In genomic region chr10:72737357-72737756, GRCh38 we compare ENCODE assay signal across 7 cellular contexts. TPM values are rescaled to one million over a fixed set of nuclear protein-coding genes. Genes with fewer than 3 reads are reported as not detected.
DNase-seq lines count a peak whose midpoint lies in the region; ATAC-seq and TF ChIP-seq lines count a peak whose summit lies in the region.
"Not testable (repeated sequence)": the region's sequence is repeated elsewhere in the genome, so short reads cannot be mapped to it uniquely, and the experiment has no call there.

No MANE protein-coding gene starts in this region.

- H2BK5ac ChIP-seq in H9 (ENCODE audit: insufficient read length, low read length): not testable (repeated sequence)

- not testable (repeated sequence) for H2BK120ac ChIP-seq in H9 (ENCODE audit: low read depth, low read length, poor library complexity, severe bottlenecking)

- DNase-seq in H9; Panc1 (ENCODE audit: low read depth, low spot score); chondrocyte (ENCODE audit: low spot score); heart left ventricle; lower lobe of right lung; psoas muscle; thoracic aorta (ENCODE audit: low spot score): not testable (repeated sequence)

- H3K79me1 ChIP-seq in H9 (ENCODE audit: insufficient read depth, low read depth, low read length, poor library complexity, severe bottlenecking): not testable (repeated sequence)

- H2BK20ac ChIP-seq in H9 (ENCODE audit: low read depth, low read length, poor library complexity, severe bottlenecking): not testable (repeated sequence)

- not testable (repeated sequence) for TF ChIP-seq CTCF in H9 (conservative IDR thresholded peaks at IDR 0.05); Panc1 (IDR thresholded peaks at IDR 0.05); chondrocyte (IDR thresholded peaks at IDR 0.05); heart left ventricle (IDR thresholded peaks at IDR 0.05); lower lobe of right lung (IDR thresholded peaks at IDR 0.05); psoas muscle (IDR thresholded peaks at IDR 0.05); thoracic aorta (IDR thresholded peaks at IDR 0.05)

- H3K9me3 Mint-ChIP-seq in H9; chondrocyte (ENCODE audit: low read depth): not testable (repeated sequence)

- not testable (repeated sequence) for H3K27ac ChIP-seq in H9 (ENCODE audit: insufficient read length, low read depth, low read length); Panc1 (ENCODE audit: low read length)
- peak overlapping the region in 7 of 12 donors; percentile 7 to 75 (median 64) for H3K27ac ChIP-seq in heart left ventricle
- peak overlapping the region; percentile 71 for H3K27ac ChIP-seq in lower lobe of right lung
- H3K27ac ChIP-seq in psoas muscle: peak overlapping the region; percentile 84
- peak overlapping the region; percentile 31 to 79 for H3K27ac ChIP-seq in thoracic aorta

- not testable (repeated sequence) for H3T11ph ChIP-seq in H9 (ENCODE audit: low read length)

- H3K4me3 Mint-ChIP-seq in H9; chondrocyte (ENCODE audit: unreplicated experiment): not testable (repeated sequence)

- not testable (repeated sequence) for H3K4me1 ChIP-seq in H9 (ENCODE audit: insufficient read depth, low read length); Panc1 (ENCODE audit: control insufficient read depth, insufficient read depth, low read length)
- H3K4me1 ChIP-seq in heart left ventricle (peaks cover 0 to 69% (median 41%) of the 10 kb centered on the region in 12 donors), lower lobe of right lung (peaks cover 50% of the 10 kb centered on the region), psoas muscle (peaks cover 78% of the 10 kb centered on the region), thoracic aorta (ENCODE audit: control insufficient read depth in 1 of 2, low read depth in 2 of 2) (peaks cover 45 to 56% of the 10 kb centered on the region in 2 donors)

- not testable (repeated sequence) for H3K79me2 ChIP-seq in H9 (ENCODE audit: insufficient read depth, low read length)

- not testable (repeated sequence) for H3K4me3 ChIP-seq in Panc1 (ENCODE audit: low read depth in 2 of 2, low read length in 2 of 2); heart left ventricle; lower lobe of right lung; psoas muscle; thoracic aorta

- H2AK5ac ChIP-seq in H9 (ENCODE audit: insufficient read length, low read length): not testable (repeated sequence)

- not testable (repeated sequence) for H3K23ac ChIP-seq in H9 (ENCODE audit: insufficient read length, low read depth, low read length)

- BruUV-seq in Panc1 (replicated peaks; lab: Mats Ljungman, UMichigan): TSS peak; percentile 19

- H3K36me3 ChIP-seq in Panc1 (ENCODE audit: control insufficient read depth, insufficient read depth, low read length); heart left ventricle; lower lobe of right lung; psoas muscle (ENCODE audit: insufficient read depth in 1 of 2, low read depth in 1 of 2); thoracic aorta: not testable (repeated sequence)

- H4K5ac ChIP-seq in H9 (ENCODE audit: insufficient read length, low read depth, low read length): not testable (repeated sequence)

- not testable (repeated sequence) for H3K18ac ChIP-seq in H9 (ENCODE audit: insufficient read length, low read depth, low read length)

- not testable (repeated sequence) for H3K4ac ChIP-seq in H9 (ENCODE audit: low read depth, low read length)

- peak overlapping the region in 2 of 3 experiments; percentile 12 to 56; a peak in 1 of 7 replicates for H3K27ac Mint-ChIP-seq in H9
- peak overlapping the region; percentile 2 for H3K27ac Mint-ChIP-seq in chondrocyte (ENCODE audit: unreplicated experiment)

- H3K27me3 ChIP-seq in H9 (ENCODE audit: insufficient read depth, low read length); Panc1 (ENCODE audit: control insufficient read depth, insufficient read depth, low read length); heart left ventricle; lower lobe of right lung (ENCODE audit: low read depth); psoas muscle (ENCODE audit: insufficient read depth in 3 of 3, low read length in 2 of 3); thoracic aorta (replicated peaks; ENCODE audit: insufficient read depth): not testable (repeated sequence)

- in situ Hi-C loops in Panc1 (cut with HindIII; ENCODE audit: low pct_unique_long_range_greater_than_20kb, low sequenced_read_pairs): not testable (repeated sequence)

- not testable (repeated sequence) for TF ChIP-seq POLR2A in heart left ventricle (IDR thresholded peaks at IDR 0.05)

- H3K9me3 ChIP-seq in H9 (ENCODE audit: control insufficient read depth, low read depth, low read length); Panc1 (ENCODE audit: control insufficient read depth, insufficient read depth, low read depth, low read length); heart left ventricle; lower lobe of right lung; psoas muscle; thoracic aorta: not testable (repeated sequence)

- H3K4me1 Mint-ChIP-seq in H9 (peaks cover 16 to 31% of the 10 kb centered on the region in 2 experiments), chondrocyte (ENCODE audit: low read depth) (peaks cover 67% of the 10 kb centered on the region)

- CTCF ChIA-PET in Panc1 (lab: Charles Lee): not testable (repeated sequence)

- not testable (repeated sequence) for H4K20me1 ChIP-seq in H9 (ENCODE audit: control insufficient read depth, insufficient read depth, insufficient read length)

- not testable (repeated sequence) for H3K4me2 ChIP-seq in H9 (ENCODE audit: insufficient read depth, insufficient read length, low read length)

- H3K9ac ChIP-seq in H9 (ENCODE audit: extremely low read depth, insufficient read length, low read length): not testable (repeated sequence)

- H4K91ac ChIP-seq in H9 (ENCODE audit: insufficient read length, low read depth, low read length): not testable (repeated sequence)

- H4K8ac ChIP-seq in H9 (replicated peaks; ENCODE audit: insufficient read length, low read depth, low read length): not testable (repeated sequence)

- not testable (repeated sequence) for H3K23me2 ChIP-seq in H9 (ENCODE audit: insufficient read length, low read depth, low read length, poor library complexity, severe bottlenecking)

- intact Hi-C loops in Panc1 (cut with micrococcal nuclease; ENCODE audit: unreplicated experiment); heart left ventricle (cut with DNase I); lower lobe of right lung (cut with DNase I): not testable (repeated sequence)
- intact Hi-C loops in psoas muscle (cut with DNase I): loop anchor here in 1 of 2 donors (5.0 kb wide), 1 partner anchor 45 kb away; the partner anchor contains the start of gene MCU

- H2BK12ac ChIP-seq in H9 (ENCODE audit: insufficient read length, low read depth, low read length): not testable (repeated sequence)

- not testable (repeated sequence) for H3K14ac ChIP-seq in H9 (ENCODE audit: insufficient read depth, low read length)

- not testable (repeated sequence) for H2AFZ ChIP-seq in H9 (ENCODE audit: low read length)

- H3K27me3 Mint-ChIP-seq in H9 (ENCODE audit: low read depth); chondrocyte (ENCODE audit: low read depth): not testable (repeated sequence)

- H3K36me3 Mint-ChIP-seq in H9 (ENCODE audit: insufficient read depth in 1 of 3, low read depth in 3 of 3); chondrocyte (ENCODE audit: low read depth): not testable (repeated sequence)

- H2BK15ac ChIP-seq in H9 (ENCODE audit: low read depth, low read length): not testable (repeated sequence)

- POLR2A ChIA-PET in Panc1 (lab: Charles Lee): not testable (repeated sequence)

- not testable (repeated sequence) for H3K56ac ChIP-seq in H9 (ENCODE audit: insufficient read length, low read depth, low read length)

- WGBS in H9 (ENCODE audit: extremely low coverage, insufficient read length, low lambda C conversion rate): no CpG with 5 or more reads among the region's 6 CpGs
- 88 to 96% (median 95%) methylated on average over 6 of the region's 6 CpGs for WGBS in heart left ventricle, 4 donors
- WGBS in psoas muscle, 3 donors: 91 to 96% (median 92%) methylated on average over 6 of the region's 6 CpGs

- not testable (repeated sequence) for ATAC-seq in Panc1; heart left ventricle; lower lobe of right lung; psoas muscle; thoracic aorta (ENCODE audit: insufficient number of reproducible peaks, low FRiP score, low read depth)

RNA-seq across cellular contexts. Expression of gene MCU, which starts 45.4 kb away (rescaled TPM):
- 33.4 and 36.6 TPM in 2 replicates for total RNA-seq in H9 (2021)
- total RNA-seq in Panc1 (2021; ENCODE audit: unreplicated experiment): 31.6 TPM
- 18.8 TPM for polyA plus RNA-seq in Panc1 (2012; ENCODE audit: insufficient read length)
- 34.1 to 51.8 TPM (median 43.4 TPM) in 3 replicates for total RNA-seq in chondrocyte
- 10 to 100 TPM; 11.4 to 16.9 (median 13.7) TPM for total RNA-seq in heart left ventricle
- 10 to 100 TPM; 11.5 to 13.4 TPM for polyA plus RNA-seq in heart left ventricle
- 24.2 TPM for total RNA-seq in lower lobe of right lung
- 100 to 1,000 TPM in 1 of 4 donors, 10 to 100 TPM in 3; 66.1 to 118 (median 80.1) TPM for total RNA-seq in psoas muscle
- polyA plus RNA-seq in psoas muscle: 10 to 100 TPM; 32.4 to 40.5 (median 35.0) TPM
- total RNA-seq in thoracic aorta: 10 to 100 TPM; 15.0 to 24.6 TPM
